In the genomic region with DNA sequence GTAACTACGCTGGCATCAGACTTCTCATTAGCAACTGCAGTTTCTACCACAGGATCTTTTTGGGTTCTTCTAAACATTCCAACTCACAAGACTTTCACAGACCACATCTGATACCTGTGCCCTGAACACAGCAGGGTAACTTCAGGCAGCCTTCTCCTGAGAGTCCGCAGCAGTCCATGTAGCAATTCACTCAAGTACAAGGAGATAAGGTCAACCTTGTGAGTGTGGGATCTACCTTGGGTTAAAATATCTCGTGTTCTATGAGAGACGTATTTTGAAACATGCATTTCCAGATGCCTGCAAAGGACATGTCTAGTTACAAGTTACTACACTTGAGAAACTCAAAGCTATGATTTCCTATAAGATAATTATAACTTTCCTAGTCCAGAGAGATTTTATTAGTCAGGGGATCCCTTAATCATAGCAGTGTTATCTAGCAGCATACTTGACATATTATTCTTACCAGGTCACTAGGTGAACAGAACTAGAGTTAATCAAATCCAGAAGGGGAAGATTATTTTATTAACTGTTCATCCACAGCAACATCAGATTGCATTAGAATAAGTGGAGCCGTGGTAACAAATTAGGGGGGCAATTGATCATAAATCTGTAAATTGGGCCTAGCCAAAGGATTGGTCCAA, we compare ENCODE assay signal across 14 cellular contexts.
A peak's percentile ranks its signal among the peaks of the same experiment; 100 is the strongest.
DNase-seq lines count a peak whose midpoint lies in the region; ATAC-seq and TF ChIP-seq lines count a peak whose summit lies in the region.
"Had no signal": no experiment of that assay in that cellular context is flagged by ENCODE, and none has a peak within 500 bp of the region (broad histone marks: within the 10 kb centered on the region; RNA-seq: fewer than 3 reads in every experiment).

No MANE protein-coding gene starts in this region.

- peaks cover 14% of the 10 kb centered on the region for H3K4me1 ChIP-seq in cardiac muscle cell (ENCODE audit: low read depth)
- no peaks in the 10 kb centered on the region for H3K4me1 ChIP-seq in Karpas-422 (ENCODE audit: low read length)

- H4K20me1 ChIP-seq in Karpas-422 (ENCODE audit: insufficient read depth, low read depth, low read length) = no peaks in the 10 kb centered on the region

- intact Hi-C loops in Right ventricle myocardium inferior (cut with DNase I) = loop anchor here (5.0 kb wide), 1 partner anchor 68 kb away; the partner anchor contains the start of gene ATP2C1

- H3K27ac ChIP-seq in cardiac muscle cell (peak overlapping the region; percentile 24), Karpas-422 (ENCODE audit: low read length) (0 out of 2 replicates have a peak overlapping the region, but pooled peaks have one; percentile 9)

- peaks cover 66% of the 10 kb centered on the region for H3K79me2 ChIP-seq in Karpas-422 (ENCODE audit: low read length)

- H3K36me3 ChIP-seq in cardiac muscle cell (peaks cover 5% of the 10 kb centered on the region), Karpas-422 (ENCODE audit: insufficient read depth, low read length) (peaks cover 91% of the 10 kb centered on the region)

- TF ChIP-seq CTCF in cardiac muscle cell (IDR thresholded peaks at IDR 0.05; ENCODE audit: low read depth, low read length) = no peak
- TF ChIP-seq CTCF in fibroblast of mammary gland (conservative IDR thresholded peaks at IDR 0.05; ENCODE audit: control insufficient read depth, insufficient read depth, low read depth, low read length) = no peak

- no peak overlapping the region for H2AFZ ChIP-seq in Karpas-422 (ENCODE audit: low read length)
- H2AFZ ChIP-seq: GM23338 had no signal

- no peak overlapping the region for H3K9ac ChIP-seq in Karpas-422 (ENCODE audit: low read length)

- DNase-seq in cardiac muscle cell (ENCODE audit: low read depth in 1 of 2, low spot score in 1 of 2) = peak in 1 of 2 donors; percentile 7
- no peak for DNase-seq in Right ventricle myocardium inferior (ENCODE audit: missing footprints)
- DNase-seq in Karpas-422 = no peak
- peak; percentile 34 for DNase-seq in fibroblast of mammary gland (ENCODE audit: low read depth)
- no peak for DNase-seq in NCI-H128 (lab: John Stamatoyannopoulos, UW; ENCODE audit: unreplicated experiment)
- DNase-seq in NCI-H2029 treated with DMSO at 0.1 percent for 48 hours (lab: John Stamatoyannopoulos, UW) = no peak
- DNase-seq: C1 segment of cervical spinal cord, KBM-7, NCI-H1436 treated with DMSO at 0.1 percent for 48 hours, NCI-H2081, NCI-H524 treated with DMSO at 0.1 percent for 48 hours had no signal

- H3K27me3 ChIP-seq in cardiac muscle cell (no peaks in the 10 kb centered on the region), Karpas-422 (ENCODE audit: low read length) (no peaks in the 10 kb centered on the region)

- H3K4me2 ChIP-seq in Karpas-422 (ENCODE audit: low read depth, low read length, poor library complexity, severe bottlenecking) = no peak overlapping the region
- H3K4me2 ChIP-seq: GM23338 had no signal

- ATAC-seq in Right ventricle myocardium inferior = no peak
- no peak for ATAC-seq in GM21576 (IDR thresholded peaks at IDR 0.05; ENCODE audit: unreplicated experiment)
- ATAC-seq in GM21528 (IDR thresholded peaks at IDR 0.05; ENCODE audit: low FRiP score, unreplicated experiment) = no peak
- ATAC-seq: GM23338 had no signal

- H3K4me3 ChIP-seq in cardiac muscle cell = no peak overlapping the region
- no peak overlapping the region for H3K4me3 ChIP-seq in Karpas-422 (ENCODE audit: low read length)
- H3K4me3 ChIP-seq in fibroblast of mammary gland (ENCODE audit: control insufficient read depth, low read depth, low read length) = no peak overlapping the region
- H3K4me3 ChIP-seq: GM23338 had no signal

- H3K9me3 ChIP-seq in cardiac muscle cell (ENCODE audit: low read depth) (no peaks in the 10 kb centered on the region), Karpas-422 (ENCODE audit: low read length) (no peaks in the 10 kb centered on the region)

- no peaks in the 10 kb centered on the region for H3K9me2 ChIP-seq in Karpas-422 (replicated peaks; ENCODE audit: insufficient read depth, low read length)
